24 cellular contexts compared by ENCODE assay signal in genomic region chr3:137998121-137998520, GRCh38. TPM values are rescaled to one million over a fixed set of nuclear protein-coding genes. Genes with fewer than 3 reads are reported as not detected.
DNase-seq lines count a peak whose midpoint lies in the region; ATAC-seq, FAIRE-seq and TF ChIP-seq lines count a peak whose summit lies in the region.
"Had no signal": no experiment of that assay in that cellular context is flagged by ENCODE, and none has a peak within 500 bp of the region (broad histone marks: within the 10 kb centered on the region; RNA-seq: fewer than 3 reads in every experiment).

No MANE protein-coding gene starts in this region.

- H4K20me1 ChIP-seq in GM23338 (replicated peaks; ENCODE audit: insufficient read depth) (no peaks in the 10 kb centered on the region), hepatocyte (ENCODE audit: insufficient read depth, poor library complexity, severe bottlenecking) (no peaks in the 10 kb centered on the region)

- H3K18ac ChIP-seq in mesendoderm (ENCODE audit: low read length), result no peak overlapping the region

- H3K4me1 ChIP-seq in GM23338 (ENCODE audit: insufficient read depth) (no peaks in the 10 kb centered on the region), RWPE2 (ENCODE audit: insufficient read depth, poor library complexity, severe bottlenecking) (no peaks in the 10 kb centered on the region), hepatocyte (ENCODE audit: insufficient read depth) (no peaks in the 10 kb centered on the region), mesendoderm (ENCODE audit: control insufficient read depth, low read depth, low read length) (no peaks in the 10 kb centered on the region)
- H3K4me1 ChIP-seq: BE2C had no signal

- H3K23ac ChIP-seq in mesendoderm (ENCODE audit: low read length), result no peak overlapping the region

- no peak overlapping the region for H3K4me3 ChIP-seq in GM23338
- no peak overlapping the region for H3K4me3 ChIP-seq in RWPE2 (ENCODE audit: severe bottlenecking)
- H3K4me3 ChIP-seq in hepatocyte, result no peak overlapping the region
- no peak overlapping the region for H3K4me3 ChIP-seq in mesendoderm (ENCODE audit: low read length)

- H2AFZ ChIP-seq in GM23338 (peak overlapping the region; percentile 45; the same call in 1 of the 2 replicates), hepatocyte (no peak overlapping the region)

- H2BK5ac ChIP-seq in mesendoderm (ENCODE audit: low read length), result no peak overlapping the region

- DNase-seq in GM23338 (ENCODE audit: low spot score) (no peak), RWPE2 (ENCODE audit: low spot score) (no peak), hepatocyte (ENCODE audit: low spot score) (no peak), frontal cortex (ENCODE audit: low spot score in 2 of 2) (no peak), mesendoderm (no peak)
- DNase-seq: ACHN; BE2C; C1 segment of cervical spinal cord; CD4-positive, CD25-positive, alpha-beta regulatory T cell; CD8-positive, alpha-beta memory T cell; COR-L47; GDM1; GOT3; H7; HFFc6 had no signal

- H3K9ac ChIP-seq in mesendoderm (ENCODE audit: low read length), result no peak overlapping the region

- H3K56ac ChIP-seq in mesendoderm (ENCODE audit: low read length), result no peak overlapping the region

- TF ChIP-seq CTCF in GM23338 (conservative IDR thresholded peaks at IDR 0.05; ENCODE audit: low read depth in 2 of 2) (no peak), RWPE2 (IDR thresholded peaks at IDR 0.05; ENCODE audit: poor library complexity, severe bottlenecking) (no peak), hepatocyte (IDR thresholded peaks at IDR 0.05; ENCODE audit: poor library complexity) (no peak)

- H3K9me3 ChIP-seq in RWPE2 (ENCODE audit: severe bottlenecking) (peaks cover 5% of the 10 kb centered on the region), hepatocyte (ENCODE audit: low read depth) (peaks cover 11% of the 10 kb centered on the region)
- H3K9me3 ChIP-seq: BE2C had no signal

- peaks cover 20% of the 10 kb centered on the region; the same call in 2 of the 3 replicates for H3K9me3 Mint-ChIP-seq in GM23338
- peaks cover 6% of the 10 kb centered on the region for H3K9me3 Mint-ChIP-seq in activated T-helper 17 cell treated with anti-CD3 and anti-CD28 coated beads, Interleukin-2, amount 50 U/mL, for 72 hours

- H3K36me3 ChIP-seq in GM23338 (ENCODE audit: insufficient read depth) (no peaks in the 10 kb centered on the region), RWPE2 (ENCODE audit: low read depth) (no peaks in the 10 kb centered on the region), hepatocyte (replicated peaks; ENCODE audit: insufficient read depth, low read depth) (no peaks in the 10 kb centered on the region), mesendoderm (ENCODE audit: control insufficient read depth, insufficient read depth, low read length) (no peaks in the 10 kb centered on the region)
- H3K36me3 ChIP-seq: BE2C had no signal

- no peak overlapping the region for H2AK5ac ChIP-seq in mesendoderm (ENCODE audit: low read length)

- H3K9me2 ChIP-seq in GM23338 (ENCODE audit: insufficient read depth) (no peaks in the 10 kb centered on the region), hepatocyte (replicated peaks; ENCODE audit: insufficient read depth) (no peaks in the 10 kb centered on the region)

- no peaks in the 10 kb centered on the region; the same call in 2 of the 3 replicates for H3K36me3 Mint-ChIP-seq in GM23338 (ENCODE audit: low read depth)
- H3K36me3 Mint-ChIP-seq in activated T-helper 17 cell treated with anti-CD3 and anti-CD28 coated beads, Interleukin-2, amount 50 U/mL, for 72 hours (ENCODE audit: low read depth), result no peaks in the 10 kb centered on the region
- H3K36me3 Mint-ChIP-seq: CD4-positive, CD25-positive, alpha-beta regulatory T cell; CD8-positive, alpha-beta memory T cell had no signal

- FAIRE-seq in frontal cortex (lab: Jason Lieb, UNC), result no peak
- FAIRE-seq: A204.1, D721Med, GM12892, GM18507 had no signal

- no peak overlapping the region for H3K27ac Mint-ChIP-seq in GM23338
- no peak overlapping the region for H3K27ac Mint-ChIP-seq in activated T-helper 17 cell treated with anti-CD3 and anti-CD28 coated beads, Interleukin-2, amount 50 U/mL, for 72 hours
- H3K27ac Mint-ChIP-seq: CD4-positive, CD25-positive, alpha-beta regulatory T cell; CD8-positive, alpha-beta memory T cell; HFFc6 had no signal

- H3K79me2 ChIP-seq in GM23338 (replicated peaks; ENCODE audit: insufficient read depth) (no peaks in the 10 kb centered on the region), hepatocyte (no peaks in the 10 kb centered on the region), mesendoderm (ENCODE audit: control insufficient read depth, insufficient read depth, low read length) (no peaks in the 10 kb centered on the region)

- H3K79me1 ChIP-seq in mesendoderm (ENCODE audit: low read length), result no peaks in the 10 kb centered on the region

- no peaks in the 10 kb centered on the region for H3K4me1 Mint-ChIP-seq in GM23338
- no peaks in the 10 kb centered on the region for H3K4me1 Mint-ChIP-seq in activated T-helper 17 cell treated with anti-CD3 and anti-CD28 coated beads, Interleukin-2, amount 50 U/mL, for 72 hours
- H3K4me1 Mint-ChIP-seq: CD4-positive, CD25-positive, alpha-beta regulatory T cell; CD8-positive, alpha-beta memory T cell had no signal

- WGBS in hepatocyte (ENCODE audit: low lambda C conversion rate, missing lambda C conversion rate), result 81% methylated on average over 3 of the region's 3 CpGs
- WGBS in mesendoderm (ENCODE audit: extremely low coverage, insufficient coverage, low lambda C conversion rate), result no CpG with 5 or more reads among the region's 3 CpGs

- no peak overlapping the region for H3K27ac ChIP-seq in GM23338 (ENCODE audit: low read depth)
- no peak overlapping the region for H3K27ac ChIP-seq in RWPE2 (ENCODE audit: poor library complexity, severe bottlenecking)
- H3K27ac ChIP-seq in hepatocyte, result peak overlapping the region; percentile 53
- H3K27ac ChIP-seq in mesendoderm (ENCODE audit: low read depth, low read length), result no peak overlapping the region
- H3K27ac ChIP-seq: HL-60 had no signal

- no peak overlapping the region for H4K5ac ChIP-seq in mesendoderm (ENCODE audit: low read length)

- peaks cover 2% of the 10 kb centered on the region for H3K27me3 Mint-ChIP-seq in GM23338 (ENCODE audit: insufficient read depth, low read depth, poor library complexity)
- H3K27me3 Mint-ChIP-seq in activated T-helper 17 cell treated with anti-CD3 and anti-CD28 coated beads, Interleukin-2, amount 50 U/mL, for 72 hours, result peaks cover 21% of the 10 kb centered on the region

- H3K4me2 ChIP-seq in GM23338 (no peak overlapping the region), hepatocyte (no peak overlapping the region), mesendoderm (ENCODE audit: low read length) (no peak overlapping the region)

- ATAC-seq in GM23338 (no peak), RWPE2 (ENCODE audit: low read depth) (0 out of 3 replicates have a peak, but pooled peaks have one; percentile 36), GM21723 (IDR thresholded peaks at IDR 0.05; ENCODE audit: unreplicated experiment) (no peak)
- ATAC-seq in activated T-helper 17 cell treated with anti-CD3 and anti-CD28 coated beads, Interleukin-2, amount 50 U/mL, for 72 hours (replicated peaks), result no peak
- ATAC-seq: HCT116 had no signal

- H3K4ac ChIP-seq in mesendoderm (ENCODE audit: low read depth, low read length), result no peak overlapping the region

- H3K27me3 ChIP-seq in GM23338 (ENCODE audit: insufficient read depth) (no peaks in the 10 kb centered on the region), RWPE2 (ENCODE audit: insufficient read depth, poor library complexity, severe bottlenecking) (no peaks in the 10 kb centered on the region), hepatocyte (no peaks in the 10 kb centered on the region), mesendoderm (ENCODE audit: insufficient read depth, low read length, poor library complexity) (no peaks in the 10 kb centered on the region)

- no peak overlapping the region for H2BK120ac ChIP-seq in mesendoderm (ENCODE audit: low read depth, low read length)

- no peak overlapping the region for H3K4me3 Mint-ChIP-seq in GM23338
- no peak overlapping the region for H3K4me3 Mint-ChIP-seq in activated T-helper 17 cell treated with anti-CD3 and anti-CD28 coated beads, Interleukin-2, amount 50 U/mL, for 72 hours
- H3K4me3 Mint-ChIP-seq: CD4-positive, CD25-positive, alpha-beta regulatory T cell; CD8-positive, alpha-beta memory T cell; HFFc6 had no signal

- no peak overlapping the region for H2BK15ac ChIP-seq in mesendoderm (replicated peaks; ENCODE audit: low read depth)

- no peaks in the 10 kb centered on the region for H3F3A ChIP-seq in GM23338 (replicated peaks; ENCODE audit: low read depth)

- no peak overlapping the region for H4K8ac ChIP-seq in mesendoderm (ENCODE audit: low read depth, low read length)

RNA-seq across cellular contexts. Expression of gene CLDN18, which starts 11.8 kb away (rescaled TPM):
- not detected in 2 replicates for total RNA-seq in GM23338 (2014; rRNA removed; shearing (Covaris generic))
- polyA plus RNA-seq in GM23338 (2016; fragmentation: Nextera tagmentation; extraction: Ambion mirVana) (0.19 TPM in 1 of 2 replicates, not detected in the other), hepatocyte (25.7 and 36.4 TPM in 2 replicates)
- total RNA-seq in hepatocyte (73.0 and 91.5 TPM in 2 replicates), frontal cortex (not detected)
- not detected for polyA plus RNA-seq in mesendoderm (2013, experiment 1 of 2)
- not detected for polyA plus RNA-seq in mesendoderm (2013, experiment 2 of 2)
- total RNA-seq in activated T-helper 17 cell treated with anti-CD3 and anti-CD28 coated beads, Interleukin-2, amount 50 U/mL, for 72 hours, result not detected
- total RNA-seq: CD4-positive, CD25-positive, alpha-beta regulatory T cell; CD8-positive, alpha-beta memory T cell; HFFc6; HT1080 had no signal
- polyA plus RNA-seq: CD4-positive, CD25-positive, alpha-beta regulatory T cell; CD8-positive, alpha-beta memory T cell had no signal

Comparison
In these comparisons a context has a peak if more than half of its experiments do, and no peak if none do; other contexts are left out.
1. RNA of gene CLDN18, which starts 11.8 kb away (total RNA-seq): 73.0 to 91.5 TPM in hepatocyte; not detected in GM23338, not detected in frontal cortex (single experiment) and not detected in activated T-helper 17 cell treated with anti-CD3 and anti-CD28 coated beads, Interleukin-2, amount 50 U/mL, for 72 hours; every median in the first group is over 10 times any median in the second.